Comparison of ENCODE assay signal across 2 cellular contexts in the genomic region with DNA sequence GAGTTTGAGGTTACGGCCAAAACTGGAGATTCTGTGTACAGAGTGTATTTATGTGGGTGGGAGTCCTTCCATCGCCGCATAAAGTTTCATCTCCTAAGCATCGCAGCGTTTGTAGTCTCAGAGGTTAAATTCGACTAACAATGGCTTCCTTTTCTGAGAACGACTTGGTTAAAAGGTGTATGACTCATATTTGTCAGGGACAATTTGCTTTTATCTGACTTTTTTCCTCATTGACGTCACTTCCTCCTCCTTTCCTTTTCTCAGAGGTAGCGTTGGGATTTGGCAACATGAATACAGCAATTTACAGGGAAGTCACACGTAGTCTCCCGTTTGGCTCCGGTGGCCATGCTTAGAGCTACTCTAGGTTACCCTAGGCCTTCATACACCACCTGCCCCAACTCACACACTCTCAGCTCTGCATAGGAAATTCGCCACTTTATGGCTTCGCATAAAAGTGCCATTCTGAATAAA.
TF ChIP-seq lines count a peak whose summit lies in the region.

No MANE protein-coding gene starts in this region.

TF ChIP-seq in A549, 52 proteins besides CTCF, POLR2A, EP300 and RAD21 (continued from another document):
- TF ChIP-seq, protein P1, sequence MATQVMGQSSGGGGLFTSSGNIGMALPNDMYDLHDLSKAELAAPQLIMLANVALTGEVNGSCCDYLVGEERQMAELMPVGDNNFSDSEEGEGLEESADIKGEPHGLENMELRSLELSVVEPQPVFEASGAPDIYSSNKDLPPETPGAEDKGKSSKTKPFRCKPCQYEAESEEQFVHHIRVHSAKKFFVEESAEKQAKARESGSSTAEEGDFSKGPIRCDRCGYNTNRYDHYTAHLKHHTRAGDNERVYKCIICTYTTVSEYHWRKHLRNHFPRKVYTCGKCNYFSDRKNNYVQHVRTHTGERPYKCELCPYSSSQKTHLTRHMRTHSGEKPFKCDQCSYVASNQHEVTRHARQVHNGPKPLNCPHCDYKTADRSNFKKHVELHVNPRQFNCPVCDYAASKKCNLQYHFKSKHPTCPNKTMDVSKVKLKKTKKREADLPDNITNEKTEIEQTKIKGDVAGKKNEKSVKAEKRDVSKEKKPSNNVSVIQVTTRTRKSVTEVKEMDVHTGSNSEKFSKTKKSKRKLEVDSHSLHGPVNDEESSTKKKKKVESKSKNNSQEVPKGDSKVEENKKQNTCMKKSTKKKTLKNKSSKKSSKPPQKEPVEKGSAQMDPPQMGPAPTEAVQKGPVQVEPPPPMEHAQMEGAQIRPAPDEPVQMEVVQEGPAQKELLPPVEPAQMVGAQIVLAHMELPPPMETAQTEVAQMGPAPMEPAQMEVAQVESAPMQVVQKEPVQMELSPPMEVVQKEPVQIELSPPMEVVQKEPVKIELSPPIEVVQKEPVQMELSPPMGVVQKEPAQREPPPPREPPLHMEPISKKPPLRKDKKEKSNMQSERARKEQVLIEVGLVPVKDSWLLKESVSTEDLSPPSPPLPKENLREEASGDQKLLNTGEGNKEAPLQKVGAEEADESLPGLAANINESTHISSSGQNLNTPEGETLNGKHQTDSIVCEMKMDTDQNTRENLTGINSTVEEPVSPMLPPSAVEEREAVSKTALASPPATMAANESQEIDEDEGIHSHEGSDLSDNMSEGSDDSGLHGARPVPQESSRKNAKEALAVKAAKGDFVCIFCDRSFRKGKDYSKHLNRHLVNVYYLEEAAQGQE (IDR thresholded peaks at IDR 0.05) = no peak
- 0 out of 2 replicates have a peak, but pooled peaks have one; percentile 30 for TF ChIP-seq HOXB13 (CRISPR knock-in tag; IDR thresholded peaks at IDR 0.05; ENCODE audit: low read depth)
TF ChIP-seq in A549: peak in this region for 2.

TF ChIP-seq in HEK293, 187 proteins besides CTCF, POLR2A, EP300 and RAD21 (continued from another document):
- peak; percentile 15 for TF ChIP-seq SETDB1 (IDR thresholded peaks at IDR 0.05; ENCODE audit: insufficient read length, low read length)
- TF ChIP-seq, protein P2, sequence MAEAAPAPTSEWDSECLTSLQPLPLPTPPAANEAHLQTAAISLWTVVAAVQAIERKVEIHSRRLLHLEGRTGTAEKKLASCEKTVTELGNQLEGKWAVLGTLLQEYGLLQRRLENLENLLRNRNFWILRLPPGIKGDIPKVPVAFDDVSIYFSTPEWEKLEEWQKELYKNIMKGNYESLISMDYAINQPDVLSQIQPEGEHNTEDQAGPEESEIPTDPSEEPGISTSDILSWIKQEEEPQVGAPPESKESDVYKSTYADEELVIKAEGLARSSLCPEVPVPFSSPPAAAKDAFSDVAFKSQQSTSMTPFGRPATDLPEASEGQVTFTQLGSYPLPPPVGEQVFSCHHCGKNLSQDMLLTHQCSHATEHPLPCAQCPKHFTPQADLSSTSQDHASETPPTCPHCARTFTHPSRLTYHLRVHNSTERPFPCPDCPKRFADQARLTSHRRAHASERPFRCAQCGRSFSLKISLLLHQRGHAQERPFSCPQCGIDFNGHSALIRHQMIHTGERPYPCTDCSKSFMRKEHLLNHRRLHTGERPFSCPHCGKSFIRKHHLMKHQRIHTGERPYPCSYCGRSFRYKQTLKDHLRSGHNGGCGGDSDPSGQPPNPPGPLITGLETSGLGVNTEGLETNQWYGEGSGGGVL (tag by site-specific recombination; IDR thresholded peaks at IDR 0.05) = no peak
